Comparison of ENCODE assay signal across 10 cellular contexts in genomic region chr11:128928400-128928799, GRCh38. TPM values are rescaled to one million over a fixed set of nuclear protein-coding genes. Genes with fewer than 3 reads are reported as not detected.
DNase-seq lines count a peak whose midpoint lies in the region; ATAC-seq and TF ChIP-seq lines count a peak whose summit lies in the region.
"Had no signal": no experiment of that assay in that cellular context is flagged by ENCODE, and none has a peak within 500 bp of the region (broad histone marks: within the 10 kb centered on the region; RNA-seq: fewer than 3 reads in every experiment).

No MANE protein-coding gene starts in this region.

- peaks cover 10% of the 10 kb centered on the region for H3K27me3 Mint-ChIP-seq in activated B cell treated with CpG ODN at 0.5 μM for 24 hours

- DNase-seq in GM12865 (ENCODE audit: low read depth) (peak; percentile 88), activated B cell treated with CpG ODN at 0.5 μM for 24 hours (no peak), NCI-H187 treated with DMSO at 0.1 percent for 48 hours (lab: John Stamatoyannopoulos, UW) (no peak), upper lobe of left lung (no peak), 8988T (no peak)
- no peak for DNase-seq in NK-92 treated with Interleukin-12 subunit alpha and Interleukin-12 subunit beta, amount 100 ng/mL, for 24 hours (lab: John Stamatoyannopoulos, UW)
- DNase-seq: kidney glomerular epithelial cell had no signal

- no peak overlapping the region for H3K27ac ChIP-seq in upper lobe of left lung

- H3K4me3 Mint-ChIP-seq in activated B cell treated with CpG ODN at 0.5 μM for 24 hours: peak overlapping the region; percentile 6

- H3K4me3 ChIP-seq in GM12865 (ENCODE audit: low read depth, low read length) (no peak overlapping the region), upper lobe of left lung (no peak overlapping the region)

- POLR2A ChIA-PET in activated B cell treated with CpG ODN at 0.5 μM for 24 hours (lab: Charles Lee): interaction anchor here (1.1 kb wide), 1 partner anchor 22 kb away, joined by 3 read pairs; no protein-coding TSS in a partner anchor

- no peaks in the 10 kb centered on the region for H3K36me3 ChIP-seq in upper lobe of left lung

- TF ChIP-seq EP300 in upper lobe of left lung (IDR thresholded peaks at IDR 0.05): no peak

- CTCF ChIA-PET in activated B cell treated with CpG ODN at 0.5 μM for 24 hours (lab: Charles Lee): interaction anchor here (0.7 to 2.3 kb wide), 5 partner anchors 24 to 771 kb away, joined by 3 to 9 read pairs (median 4); no protein-coding TSS in a partner anchor

- no peak for TF ChIP-seq CTCF in GM12865 (IDR thresholded peaks at IDR 0.05; ENCODE audit: insufficient read depth, low read depth, low read length, missing control alignments)
- no peak for TF ChIP-seq CTCF in activated B cell treated with CpG ODN at 0.5 μM for 24 hours (IDR thresholded peaks at IDR 0.05)
- no peak for TF ChIP-seq CTCF in upper lobe of left lung (IDR thresholded peaks at IDR 0.05)

- no peaks in the 10 kb centered on the region for H3K27me3 ChIP-seq in upper lobe of left lung

- no peaks in the 10 kb centered on the region for H3K36me3 Mint-ChIP-seq in activated B cell treated with CpG ODN at 0.5 μM for 24 hours (ENCODE audit: low read depth)

- WGBS in upper lobe of left lung, 2 donors: 45 to 53% methylated on average over 5 of the region's 5 CpGs

- H3K4me1 ChIP-seq in upper lobe of left lung: no peaks in the 10 kb centered on the region

- TF ChIP-seq POLR2A in upper lobe of left lung (IDR thresholded peaks at IDR 0.05): no peak

- H3K9me3 Mint-ChIP-seq in activated B cell treated with CpG ODN at 0.5 μM for 24 hours: no peaks in the 10 kb centered on the region

- intact Hi-C loops in activated B cell treated with CpG ODN at 0.5 μM for 24 hours (cut with micrococcal nuclease): loop anchor here (2.0 to 5.0 kb wide), 2 partner anchors 24 to 36 kb away; partner anchors contain the start of gene KCNJ5

- H3K27ac Mint-ChIP-seq in activated B cell treated with CpG ODN at 0.5 μM for 24 hours: no peak overlapping the region

- ATAC-seq in GM19397 (IDR thresholded peaks at IDR 0.05; ENCODE audit: unreplicated experiment): peak; percentile 99
- ATAC-seq in HG03060 (IDR thresholded peaks at IDR 0.05; ENCODE audit: low read depth, unreplicated experiment): peak; percentile 97
- peak; percentile 85 for ATAC-seq in activated B cell treated with CpG ODN at 0.5 μM for 24 hours (ENCODE audit: low read depth)
- ATAC-seq in upper lobe of left lung (ENCODE audit: low FRiP score in 2 of 2): no peak

- no peaks in the 10 kb centered on the region for H3K9me3 ChIP-seq in upper lobe of left lung

- peaks cover 17% of the 10 kb centered on the region for H3K4me1 Mint-ChIP-seq in activated B cell treated with CpG ODN at 0.5 μM for 24 hours

RNA-seq across cellular contexts. Expression of gene TP53AIP1, which starts 14.3 kb away (rescaled TPM):
- total RNA-seq in activated B cell treated with CpG ODN at 0.5 μM for 24 hours (not detected in 2 replicates), upper lobe of left lung (under 1 TPM in 1 of 6 donors, not detected in 5; 0.89 TPM)
- total RNA-seq: M059J had no signal

RNA-seq across cellular contexts. Expression of gene KCNJ5, which starts 37.2 kb away (rescaled TPM):
- total RNA-seq in activated B cell treated with CpG ODN at 0.5 μM for 24 hours (not detected in 2 replicates), upper lobe of left lung (1 to 10 TPM; 1.5 to 7.5 (median 4.9) TPM)
- total RNA-seq: M059J had no signal

Comparison
In these comparisons a context has a peak if more than half of its experiments do, and no peak if none do; other contexts are left out.
1. ATAC-seq: peak in GM19397 (single experiment), HG03060 (single experiment) and activated B cell treated with CpG ODN at 0.5 μM for 24 hours (single experiment); none in upper lobe of left lung (0 of 2).